In the genomic region with DNA sequence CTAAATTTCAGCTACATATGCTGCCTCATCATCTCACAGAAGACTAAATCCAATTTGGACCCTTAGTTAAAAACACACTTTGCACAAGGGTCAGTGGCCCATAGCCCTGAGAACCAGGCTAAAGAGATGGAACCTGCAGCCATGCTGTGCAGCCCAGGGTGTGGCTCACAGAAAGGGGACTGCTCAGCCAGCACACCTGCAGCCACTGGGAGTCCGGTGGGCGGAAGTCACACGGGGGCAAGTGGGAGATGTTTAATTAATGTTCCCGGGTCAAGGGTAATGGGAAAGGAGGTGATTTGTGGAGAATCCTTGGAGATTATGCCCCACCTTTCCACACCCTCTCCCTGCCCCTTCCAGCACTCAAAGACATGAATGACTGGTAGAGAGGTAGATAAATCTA, we compare ENCODE assay signal across 28 cellular contexts.
"Had no signal": no experiment of that assay in that cellular context is flagged by ENCODE, and none has a peak within 500 bp of the region (broad histone marks: within the 10 kb centered on the region; RNA-seq: fewer than 3 reads in every experiment).

No MANE protein-coding gene starts in this region.

- ATAC-seq: stimulated activated effector memory CD8-positive, alpha-beta T cell treated with anti-CD3 and anti-CD28 coated beads, Interleukin-12 subunit alpha, Interleukin-12 subunit beta, amount 100 ng/mL, for 72 hours; stimulated activated memory B cell treated with anti-CD40 and anti-IgM and Interleukin-4, amounts not matched to agents 10 μg/mL and 1 μg/mL and 100 μg/mL, for 72 hours; stimulated activated naive B cell treated with anti-CD40 and anti-IgM and Interleukin-4, amounts not matched to agents 10 μg/mL and 1 μg/mL and 100 μg/mL, for 72 hours; stimulated activated naive CD8-positive, alpha-beta T cell treated with anti-CD3 and anti-CD28 coated beads, Interleukin-15, amount 100 ng/mL, for 72 hours; stimulated activated naive CD8-positive, alpha-beta T cell treated with anti-CD3 and anti-CD28 coated beads, Interleukin-15, Interleukin-2, amounts not matched to agents 100 U/mL and 50 U/mL, for 24 hours; upper lobe of right lung had no signal

- H3K4me1 ChIP-seq: stomach, suprapubic skin, testis, tibial artery, tibial nerve, transverse colon, upper lobe of left lung, upper lobe of right lung, uterus had no signal

- H3K27ac ChIP-seq: stomach, suprapubic skin, testis, thoracic aorta, thyroid gland, tibial artery, tibial nerve, transverse colon, upper lobe of left lung, upper lobe of right lung, uterus had no signal

- H3K4me1 Mint-ChIP-seq: stimulated activated effector memory CD8-positive, alpha-beta T cell treated with anti-CD3 and anti-CD28 coated beads, Interleukin-12 subunit alpha, Interleukin-12 subunit beta, amount 100 ng/mL, for 72 hours; stimulated activated memory B cell treated with anti-CD40 and anti-IgM and Interleukin-4, amounts not matched to agents 10 μg/mL and 1 μg/mL and 100 μg/mL, for 72 hours; stimulated activated naive B cell treated with anti-CD40 and anti-IgM and Interleukin-4, amounts not matched to agents 10 μg/mL and 1 μg/mL and 100 μg/mL, for 72 hours; stimulated activated naive CD8-positive, alpha-beta T cell treated with anti-CD3 and anti-CD28 coated beads, Interleukin-15, amount 100 ng/mL, for 72 hours had no signal

- H3K9me3 Mint-ChIP-seq: stimulated activated memory B cell treated with anti-CD40 and anti-IgM and Interleukin-4, amounts not matched to agents 10 μg/mL and 1 μg/mL and 100 μg/mL, for 72 hours; stimulated activated naive CD8-positive, alpha-beta T cell treated with anti-CD3 and anti-CD28 coated beads, Interleukin-15, Interleukin-2, amounts not matched to agents 100 ng/mL and 50 ng/mL, for 24 hours had no signal

- DNase-seq: stimulated activated CD4-positive, alpha-beta T cell treated with anti-CD3 and anti-CD28 coated beads, Interleukin-2, amount 100 ng/mL, for 48 hours; stimulated activated CD4-positive, alpha-beta T cell treated with anti-CD3 and anti-CD28 coated beads, Interleukin-4, amount 100 ng/mL, for 1 hour; stimulated activated CD4-positive, alpha-beta T cell treated with anti-CD3 and anti-CD28 coated beads, Interleukin-4, amount 100 ng/mL, for 24 hours; stimulated activated CD4-positive, alpha-beta T cell treated with anti-CD3 and anti-CD28 coated beads, Interleukin-4, amount 100 ng/mL, for 4 hours; stimulated activated CD8-positive, alpha-beta memory T cell treated with anti-CD3 and anti-CD28 coated beads, Interleukin-4, amount 100 ng/mL, for 48 hours; stimulated activated naive B cell treated with anti-CD40 and anti-IgM and Interleukin-4, amounts not matched to agents 10 μg/mL and 1 μg/mL and 100 μg/mL, for 72 hours; stimulated activated naive CD4-positive, alpha-beta T cell; stimulated activated naive CD4-positive, alpha-beta T cell treated with Interleukin-2 at 50 U/mL for 16 hours; stimulated activated naive CD8-positive, alpha-beta T cell treated with anti-CD3 and anti-CD28 coated beads, Interleukin-15, amount 100 ng/mL, for 72 hours; stimulated activated naive CD8-positive, alpha-beta T cell treated with anti-CD3 and anti-CD28 coated beads, Interleukin-15, Interleukin-2, amounts not matched to agents 100 U/mL and 50 U/mL, for 24 hours; stomach; substantia nigra; testis; tibial artery; transverse colon; trophoblast cell; upper lobe of left lung; upper lobe of right lung; uterus had no signal

- H3K4me3 Mint-ChIP-seq: stimulated activated effector memory CD8-positive, alpha-beta T cell treated with anti-CD3 and anti-CD28 coated beads, Interleukin-12 subunit alpha, Interleukin-12 subunit beta, amount 100 ng/mL, for 72 hours; stimulated activated memory B cell treated with anti-CD40 and anti-IgM and Interleukin-4, amounts not matched to agents 10 μg/mL and 1 μg/mL and 100 μg/mL, for 72 hours; stimulated activated naive B cell treated with anti-CD40 and anti-IgM and Interleukin-4, amounts not matched to agents 10 μg/mL and 1 μg/mL and 100 μg/mL, for 72 hours; stimulated activated naive CD8-positive, alpha-beta T cell treated with anti-CD3 and anti-CD28 coated beads, Interleukin-15, amount 100 ng/mL, for 72 hours; stimulated activated naive CD8-positive, alpha-beta T cell treated with anti-CD3 and anti-CD28 coated beads, Interleukin-15, Interleukin-2, amounts not matched to agents 100 ng/mL and 50 ng/mL, for 24 hours; type B pancreatic cell had no signal

- H3K36me3 ChIP-seq: stomach, suprapubic skin, thoracic aorta, thyroid gland, tibial nerve, transverse colon, upper lobe of left lung, upper lobe of right lung, uterus had no signal

- H3K4me3 ChIP-seq: stomach, suprapubic skin, testis, thoracic aorta, thyroid gland, tibial artery, tibial nerve, transverse colon, upper lobe of left lung, upper lobe of right lung, uterus had no signal

- H3K36me3 Mint-ChIP-seq: stimulated activated effector memory CD8-positive, alpha-beta T cell treated with anti-CD3 and anti-CD28 coated beads, Interleukin-12 subunit alpha, Interleukin-12 subunit beta, amount 100 ng/mL, for 72 hours; stimulated activated naive B cell treated with anti-CD40 and anti-IgM and Interleukin-4, amounts not matched to agents 10 μg/mL and 1 μg/mL and 100 μg/mL, for 72 hours; type B pancreatic cell had no signal

- FAIRE-seq: urothelium cell line had no signal

- H3K27me3 Mint-ChIP-seq: stimulated activated naive B cell treated with anti-CD40 and anti-IgM and Interleukin-4, amounts not matched to agents 10 μg/mL and 1 μg/mL and 100 μg/mL, for 72 hours; stimulated activated naive CD8-positive, alpha-beta T cell treated with anti-CD3 and anti-CD28 coated beads, Interleukin-15, Interleukin-2, amounts not matched to agents 100 ng/mL and 50 ng/mL, for 24 hours had no signal

- H3K27ac Mint-ChIP-seq: stimulated activated effector memory CD8-positive, alpha-beta T cell treated with anti-CD3 and anti-CD28 coated beads, Interleukin-12 subunit alpha, Interleukin-12 subunit beta, amount 100 ng/mL, for 72 hours; stimulated activated memory B cell treated with anti-CD40 and anti-IgM and Interleukin-4, amounts not matched to agents 10 μg/mL and 1 μg/mL and 100 μg/mL, for 72 hours; stimulated activated naive B cell treated with anti-CD40 and anti-IgM and Interleukin-4, amounts not matched to agents 10 μg/mL and 1 μg/mL and 100 μg/mL, for 72 hours; stimulated activated naive CD8-positive, alpha-beta T cell treated with anti-CD3 and anti-CD28 coated beads, Interleukin-15, amount 100 ng/mL, for 72 hours; stimulated activated naive CD8-positive, alpha-beta T cell treated with anti-CD3 and anti-CD28 coated beads, Interleukin-15, Interleukin-2, amounts not matched to agents 100 ng/mL and 50 ng/mL, for 24 hours; type B pancreatic cell had no signal

- H3K27me3 ChIP-seq: stomach, suprapubic skin, testis, thyroid gland, tibial artery, tibial nerve, transverse colon, upper lobe of left lung, upper lobe of right lung, uterus had no signal

- H3K9me3 ChIP-seq: stomach, suprapubic skin, testis, thoracic aorta, thyroid gland, tibial artery, tibial nerve, transverse colon, upper lobe of left lung, upper lobe of right lung, uterus had no signal
